ENCODE assay signal across 1 cellular context in the genomic region with DNA sequence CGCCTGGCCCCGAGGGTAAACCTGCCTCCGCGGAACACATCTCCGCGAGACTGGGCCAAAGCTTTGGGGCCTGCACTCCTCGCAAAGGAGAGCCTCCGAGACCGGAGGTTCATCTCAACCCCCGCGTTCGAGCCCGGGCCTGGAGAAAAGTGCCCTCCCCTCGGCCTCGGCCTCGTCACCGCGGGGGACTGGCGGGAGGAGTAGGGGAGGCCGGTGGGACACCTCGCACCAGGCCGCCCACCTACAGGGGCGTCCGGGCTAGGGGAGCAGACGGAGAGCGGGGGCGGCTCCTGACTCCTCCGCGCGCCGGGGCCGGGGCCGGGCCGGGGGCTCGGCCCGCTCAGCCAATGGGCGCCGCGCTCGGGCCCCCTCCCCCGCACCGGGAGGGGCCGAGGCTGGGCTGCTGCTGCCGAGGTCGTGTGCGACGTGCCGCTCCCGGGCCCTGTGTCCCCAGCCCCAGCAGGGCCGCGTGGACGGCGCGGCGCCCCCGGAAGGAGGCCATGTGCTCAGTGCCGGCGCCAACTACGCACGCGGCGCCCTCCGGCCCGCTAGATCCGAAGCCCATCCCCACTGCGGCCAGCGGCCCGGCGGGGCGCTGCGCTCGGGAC.
A peak's percentile ranks its signal among the peaks of the same experiment; 100 is the strongest.
TF ChIP-seq lines count a peak whose summit lies in the region.

No MANE protein-coding gene starts in this region.

TF ChIP-seq in K562, 482 proteins besides CTCF, POLR2A, EP300 and RAD21 (continued from another document):
- TF ChIP-seq, protein P1, sequence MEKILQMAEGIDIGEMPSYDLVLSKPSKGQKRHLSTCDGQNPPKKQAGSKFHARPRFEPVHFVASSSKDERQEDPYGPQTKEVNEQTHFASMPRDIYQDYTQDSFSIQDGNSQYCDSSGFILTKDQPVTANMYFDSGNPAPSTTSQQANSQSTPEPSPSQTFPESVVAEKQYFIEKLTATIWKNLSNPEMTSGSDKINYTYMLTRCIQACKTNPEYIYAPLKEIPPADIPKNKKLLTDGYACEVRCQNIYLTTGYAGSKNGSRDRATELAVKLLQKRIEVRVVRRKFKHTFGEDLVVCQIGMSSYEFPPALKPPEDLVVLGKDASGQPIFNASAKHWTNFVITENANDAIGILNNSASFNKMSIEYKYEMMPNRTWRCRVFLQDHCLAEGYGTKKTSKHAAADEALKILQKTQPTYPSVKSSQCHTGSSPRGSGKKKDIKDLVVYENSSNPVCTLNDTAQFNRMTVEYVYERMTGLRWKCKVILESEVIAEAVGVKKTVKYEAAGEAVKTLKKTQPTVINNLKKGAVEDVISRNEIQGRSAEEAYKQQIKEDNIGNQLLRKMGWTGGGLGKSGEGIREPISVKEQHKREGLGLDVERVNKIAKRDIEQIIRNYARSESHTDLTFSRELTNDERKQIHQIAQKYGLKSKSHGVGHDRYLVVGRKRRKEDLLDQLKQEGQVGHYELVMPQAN (IDR thresholded peaks at IDR 0.05; ENCODE audit: borderline replicate concordance) = peak; percentile 81
- TF ChIP-seq ZNF644 (tag; IDR thresholded peaks at IDR 0.05; ENCODE audit: low read depth) (no peak), BCOR (IDR thresholded peaks at IDR 0.05) (no peak), FOXK2 (conservative IDR thresholded peaks at IDR 0.05 in 1 of 2, IDR thresholded peaks at IDR 0.05 in 1 of 2; ENCODE audit: low read depth in 2 of 2) (no peak), ZBED1 (IDR thresholded peaks at IDR 0.05) (no peak), ZNF143 (CRISPR knock-in tag; IDR thresholded peaks at IDR 0.05) (peak; percentile 27; the same call in 1 of the 2 replicates)
- TF ChIP-seq, protein P2, sequence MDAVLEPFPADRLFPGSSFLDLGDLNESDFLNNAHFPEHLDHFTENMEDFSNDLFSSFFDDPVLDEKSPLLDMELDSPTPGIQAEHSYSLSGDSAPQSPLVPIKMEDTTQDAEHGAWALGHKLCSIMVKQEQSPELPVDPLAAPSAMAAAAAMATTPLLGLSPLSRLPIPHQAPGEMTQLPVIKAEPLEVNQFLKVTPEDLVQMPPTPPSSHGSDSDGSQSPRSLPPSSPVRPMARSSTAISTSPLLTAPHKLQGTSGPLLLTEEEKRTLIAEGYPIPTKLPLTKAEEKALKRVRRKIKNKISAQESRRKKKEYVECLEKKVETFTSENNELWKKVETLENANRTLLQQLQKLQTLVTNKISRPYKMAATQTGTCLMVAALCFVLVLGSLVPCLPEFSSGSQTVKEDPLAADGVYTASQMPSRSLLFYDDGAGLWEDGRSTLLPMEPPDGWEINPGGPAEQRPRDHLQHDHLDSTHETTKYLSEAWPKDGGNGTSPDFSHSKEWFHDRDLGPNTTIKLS (IDR thresholded peaks at IDR 0.05; ENCODE audit: borderline replicate concordance, low read depth) = peak; percentile 78; the same call in 1 of the 2 replicates
TF ChIP-seq in K562: peak in this region for 78.
